2 cellular contexts compared by ENCODE assay signal in the genomic region with DNA sequence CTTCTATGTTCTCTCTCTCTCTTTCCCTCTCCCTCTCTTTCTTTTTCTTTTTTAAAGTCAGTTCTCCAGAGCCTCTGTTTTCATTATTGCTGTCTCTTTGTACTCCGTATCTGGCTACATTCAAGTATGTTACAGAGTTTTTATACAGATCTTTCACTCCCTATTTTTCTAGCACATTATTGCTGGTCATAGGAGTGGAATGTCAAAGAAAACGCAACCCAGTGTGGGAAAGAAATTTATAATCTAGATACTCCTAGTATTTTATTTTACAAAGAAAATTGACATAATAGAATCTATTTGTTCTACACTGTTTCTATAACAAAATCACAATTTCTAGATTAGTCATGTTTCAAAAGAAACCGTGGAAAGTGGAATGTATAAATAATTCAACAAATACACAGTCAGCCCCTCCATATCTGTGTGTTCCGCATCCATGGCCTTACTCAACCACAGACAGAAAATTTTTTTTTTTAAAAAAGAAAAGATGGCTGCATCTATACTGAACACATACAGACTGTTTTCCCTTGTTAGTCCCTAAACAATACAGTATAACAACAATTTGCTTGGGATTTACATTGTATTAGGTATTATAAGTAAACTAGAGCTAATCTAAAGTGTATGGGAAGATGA.
TF ChIP-seq lines count a peak whose summit lies in the region.

No MANE protein-coding gene starts in this region.

TF ChIP-seq in A549, 52 proteins besides CTCF, POLR2A, EP300 and RAD21:
- TF ChIP-seq MYC (IDR thresholded peaks at IDR 0.05; ENCODE audit: borderline replicate concordance, low read length) (no peak), TFCP2L1 (CRISPR knock-in tag; IDR thresholded peaks at IDR 0.05) (no peak), RARB (CRISPR knock-in tag; IDR thresholded peaks at IDR 0.05) (no peak), FOSB (CRISPR knock-in tag; IDR thresholded peaks at IDR 0.05) (no peak), FOSL2 (IDR thresholded peaks at IDR 0.05) (no peak), FOSL2 (CRISPR knock-in tag; IDR thresholded peaks at IDR 0.05) (no peak), FOXS1 (CRISPR knock-in tag; IDR thresholded peaks at IDR 0.05) (no peak), PHF8 (IDR thresholded peaks at IDR 0.05; ENCODE audit: borderline replicate concordance, low read depth) (no peak), EHMT2 (IDR thresholded peaks at IDR 0.05; ENCODE audit: low read depth) (no peak), SMC3 (IDR thresholded peaks at IDR 0.05) (no peak), HOXA7 (CRISPR knock-in tag; IDR thresholded peaks at IDR 0.05) (no peak), ESRRA (IDR thresholded peaks at IDR 0.05; ENCODE audit: borderline replicate concordance, low read length) (no peak), MAX (IDR thresholded peaks at IDR 0.05) (no peak), NFE2L2 (conservative IDR thresholded peaks at IDR 0.05; ENCODE audit: low read length) (no peak)
- TF ChIP-seq, protein P1, sequence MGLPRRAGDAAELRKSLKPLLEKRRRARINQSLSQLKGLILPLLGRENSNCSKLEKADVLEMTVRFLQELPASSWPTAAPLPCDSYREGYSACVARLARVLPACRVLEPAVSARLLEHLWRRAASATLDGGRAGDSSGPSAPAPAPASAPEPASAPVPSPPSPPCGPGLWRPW (IDR thresholded peaks at IDR 0.05): no peak

TF ChIP-seq in SK-N-SH treated with all-trans-retinoic acid at 6 μM for 48 hours, 23 proteins besides CTCF, POLR2A, EP300 and RAD21:
- TF ChIP-seq SNAI2 (CRISPR knock-in tag; IDR thresholded peaks at IDR 0.05) (no peak), TCF4 (CRISPR knock-in tag; IDR thresholded peaks at IDR 0.05; ENCODE audit: borderline replicate concordance) (no peak)
TF ChIP-seq in SK-N-SH treated with all-trans-retinoic acid at 6 μM for 48 hours: peak in this region for 0.
